ENCODE assay signal across 8 cellular contexts in the genomic region with DNA sequence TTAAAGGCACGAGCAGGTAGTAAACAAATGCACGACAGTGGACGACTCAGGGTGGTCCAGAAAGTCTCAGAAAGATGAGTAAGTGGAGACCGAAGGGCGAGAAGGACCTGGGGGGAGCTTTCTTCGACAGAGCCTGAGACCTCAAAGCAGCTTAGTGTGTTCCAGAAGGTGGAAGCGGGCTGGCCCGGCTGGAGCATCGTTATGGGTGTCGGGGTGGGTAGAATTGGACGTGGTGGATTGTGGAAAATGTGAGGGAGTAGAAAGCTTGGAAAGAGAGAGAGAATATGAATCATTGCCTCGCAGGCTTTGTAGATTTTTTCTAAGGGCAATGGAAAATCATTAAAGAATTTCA. TPM values are rescaled to one million over a fixed set of nuclear protein-coding genes. Genes with fewer than 3 reads are reported as not detected.
DNase-seq lines count a peak whose midpoint lies in the region; ATAC-seq and TF ChIP-seq lines count a peak whose summit lies in the region.

No MANE protein-coding gene starts in this region.

- no peaks in the 10 kb centered on the region for H3K27me3 ChIP-seq in upper lobe of left lung

- TF ChIP-seq POLR2A in upper lobe of left lung (IDR thresholded peaks at IDR 0.05) = no peak

- TF ChIP-seq CTCF in upper lobe of left lung (IDR thresholded peaks at IDR 0.05) (no peak), coronary artery (IDR thresholded peaks at IDR 0.05) (no peak)

- no peak overlapping the region for H3K27ac ChIP-seq in upper lobe of left lung
- H3K27ac ChIP-seq in coronary artery = no peak overlapping the region

- H3K27ac Mint-ChIP-seq in activated CD4-positive, alpha-beta memory T cell treated with anti-CD3 and anti-CD28 coated beads, Interleukin-2, amount 10 ng/mL, durations not matched to agents 7 days and 5 days = peak overlapping the region; percentile 33
- H3K27ac Mint-ChIP-seq in immature natural killer cell = peak overlapping the region; percentile 10 to 86 (median 43)

- H3K4me3 ChIP-seq in upper lobe of left lung (peak overlapping the region in 2 of 4 donors; percentile 47 to 62), coronary artery (no peak overlapping the region)

- ATAC-seq in upper lobe of left lung (ENCODE audit: low FRiP score in 2 of 2) = no peak

- POLR2A ChIA-PET in activated CD4-positive, alpha-beta memory T cell treated with anti-CD3 and anti-CD28 coated beads, Interleukin-2, amount 10 ng/mL, durations not matched to agents 7 days and 5 days (lab: Charles Lee) = interaction anchor here (0.7 to 2.6 kb wide), 11 partner anchors 14 to 425 kb away, joined by 3 to 24 read pairs (median 3); a partner anchor contains a TSS

- H3K27me3 Mint-ChIP-seq in activated CD4-positive, alpha-beta memory T cell treated with anti-CD3 and anti-CD28 coated beads, Interleukin-2, amount 10 ng/mL, durations not matched to agents 7 days and 5 days = no peaks in the 10 kb centered on the region
- H3K27me3 Mint-ChIP-seq in immature natural killer cell (ENCODE audit: low read depth in 3 of 3) = peaks cover 4 to 8% (median 6%) of the 10 kb centered on the region in 3 donors

- peaks cover 48% of the 10 kb centered on the region for H3K4me1 Mint-ChIP-seq in activated CD4-positive, alpha-beta memory T cell treated with anti-CD3 and anti-CD28 coated beads, Interleukin-2, amount 10 ng/mL, durations not matched to agents 7 days and 5 days
- peaks cover 19 to 21% of the 10 kb centered on the region in 2 donors for H3K4me1 Mint-ChIP-seq in immature natural killer cell

- no peak for TF ChIP-seq EP300 in upper lobe of left lung (IDR thresholded peaks at IDR 0.05)

- peaks cover 7 to 20% (median 10%) of the 10 kb centered on the region in 4 donors for H3K4me1 ChIP-seq in upper lobe of left lung

- H3K36me3 ChIP-seq in upper lobe of left lung = no peaks in the 10 kb centered on the region

- peak overlapping the region; percentile 88 for H3K4me3 Mint-ChIP-seq in activated CD4-positive, alpha-beta memory T cell treated with anti-CD3 and anti-CD28 coated beads, Interleukin-2, amount 10 ng/mL, durations not matched to agents 7 days and 5 days
- peak overlapping the region; percentile 87 to 93 (median 88) for H3K4me3 Mint-ChIP-seq in immature natural killer cell

- no peaks in the 10 kb centered on the region for H3K9me3 Mint-ChIP-seq in activated CD4-positive, alpha-beta memory T cell treated with anti-CD3 and anti-CD28 coated beads, Interleukin-2, amount 10 ng/mL, durations not matched to agents 7 days and 5 days
- no peaks in the 10 kb centered on the region for H3K9me3 Mint-ChIP-seq in immature natural killer cell

- no peaks in the 10 kb centered on the region for H3K9me3 ChIP-seq in upper lobe of left lung

- CTCF ChIA-PET in activated CD4-positive, alpha-beta memory T cell treated with anti-CD3 and anti-CD28 coated beads, Interleukin-2, amount 10 ng/mL, durations not matched to agents 7 days and 5 days (lab: Charles Lee) = interaction anchor here (0.6 to 3.6 kb wide), 23 partner anchors 10 to 1328 kb away, joined by 3 to 46 read pairs (median 3); a partner anchor contains a TSS

- peaks cover 34% of the 10 kb centered on the region for H3K36me3 Mint-ChIP-seq in activated CD4-positive, alpha-beta memory T cell treated with anti-CD3 and anti-CD28 coated beads, Interleukin-2, amount 10 ng/mL, durations not matched to agents 7 days and 5 days (ENCODE audit: low read depth)
- H3K36me3 Mint-ChIP-seq in immature natural killer cell = no peaks in the 10 kb centered on the region

- DNase-seq in A172 (ENCODE audit: low spot score) (peak; percentile 10), GM19238 (ENCODE audit: insufficient read length, low spot score) (peak; percentile 15), immature natural killer cell (no peak), upper lobe of left lung (no peak), NCI-H1436 treated with DMSO at 0.1 percent for 48 hours (lab: John Stamatoyannopoulos, UW) (no peak), coronary artery (ENCODE audit: low spot score) (no peak), hippocampal formation (lab: John Stamatoyannopoulos, UW) (no peak)
- DNase-seq in activated CD4-positive, alpha-beta memory T cell treated with anti-CD3 and anti-CD28 coated beads, Interleukin-2, amount 10 ng/mL, durations not matched to agents 7 days and 5 days = no peak

- 9 to 12% methylated on average over 12 of the region's 12 CpGs for WGBS in upper lobe of left lung, 2 donors

RNA-seq across cellular contexts. Expression of a gene that starts 0.6 kb away (rescaled TPM):
- 33.6 and 34.4 TPM in 2 replicates for total RNA-seq in A172 (2014; rRNA removed; shearing (Covaris generic))
- total RNA-seq in activated CD4-positive, alpha-beta memory T cell treated with anti-CD3 and anti-CD28 coated beads, Interleukin-2, amount 10 ng/mL, durations not matched to agents 7 days and 5 days = 10 to 100 TPM; 40.7 to 42.9 TPM
- polyA plus RNA-seq in immature natural killer cell = under 1 TPM; 0.13 to 0.58 (median 0.55) TPM
- total RNA-seq in upper lobe of left lung = 10 to 100 TPM in 1 of 6 donors, 1 to 10 TPM in 1, under 1 TPM in 3, not detected in 1; 0.49 to 18.6 (median 0.61) TPM

Comparison
In these comparisons a context has a peak if more than half of its experiments do, and no peak if none do; other contexts are left out.
1. DNase-seq: peak in A172 (single experiment) and GM19238 (single experiment); none in activated CD4-positive, alpha-beta memory T cell treated with anti-CD3 and anti-CD28 coated beads, Interleukin-2, amount 10 ng/mL, durations not matched to agents 7 days and 5 days (single experiment), immature natural killer cell (0 of 3), upper lobe of left lung (0 of 2), NCI-H1436 treated with DMSO at 0.1 percent for 48 hours (single experiment), coronary artery (single experiment) and hippocampal formation (0 of 2).